In the genomic region with DNA sequence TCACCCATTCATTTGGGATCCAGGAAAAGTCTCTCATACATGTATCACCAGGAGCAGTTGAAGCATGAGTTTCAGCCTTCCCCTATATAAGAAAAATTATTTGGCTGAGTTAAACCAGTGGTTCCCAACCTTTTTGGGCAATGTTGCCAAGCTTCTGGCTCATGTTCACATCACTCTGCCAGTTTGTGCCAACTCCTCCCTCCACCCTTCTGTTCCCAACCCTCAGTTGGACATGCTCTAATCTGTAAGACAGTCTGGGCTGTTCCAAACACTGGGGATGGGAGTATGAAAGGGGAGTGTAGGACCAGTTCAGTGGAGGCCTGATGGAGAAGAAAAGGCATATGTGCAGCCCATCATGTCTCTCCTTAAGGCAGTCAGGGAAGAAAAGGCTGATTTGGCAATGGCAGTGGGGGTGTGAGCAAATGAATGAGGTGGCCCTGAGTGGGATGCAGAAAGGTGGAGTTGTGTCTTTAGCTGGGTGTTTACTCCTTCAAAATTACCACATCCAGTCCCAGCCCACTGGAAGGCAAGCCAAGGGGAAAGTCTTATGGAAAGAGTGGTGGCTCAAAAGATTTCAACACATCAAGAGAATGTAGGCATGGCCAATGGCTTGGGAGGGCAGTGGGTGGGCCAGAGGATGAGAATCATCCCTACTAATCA, we compare ENCODE assay signal across 1 cellular context.
TF ChIP-seq lines count a peak whose summit lies in the region.

No MANE protein-coding gene starts in this region.

TF ChIP-seq in IMR-90, 13 proteins besides CTCF, POLR2A, EP300 and RAD21 (continued from another document):
- TF ChIP-seq SMC3 (IDR thresholded peaks at IDR 0.05; ENCODE audit: low read depth, low read length) (no peak), MXI1 (IDR thresholded peaks at IDR 0.05; ENCODE audit: borderline replicate concordance, low read depth, low read length) (no peak), NFE2L2 (IDR thresholded peaks at IDR 0.05; ENCODE audit: low read depth, low read length) (no peak), MAFK (IDR thresholded peaks at IDR 0.05; ENCODE audit: low read depth, low read length) (no peak), BHLHE40 (IDR thresholded peaks at IDR 0.05; ENCODE audit: low read depth, low read length) (no peak), CHD1 (IDR thresholded peaks at IDR 0.05; ENCODE audit: low read depth, low read length) (no peak), FOS (IDR thresholded peaks at IDR 0.05; ENCODE audit: low read depth, low read length) (no peak), MAZ (IDR thresholded peaks at IDR 0.05; ENCODE audit: borderline replicate concordance, low read depth, low read length) (no peak), RFX5 (IDR thresholded peaks at IDR 0.05; ENCODE audit: low read depth, low read length) (no peak)
- TF ChIP-seq, protein P1, sequence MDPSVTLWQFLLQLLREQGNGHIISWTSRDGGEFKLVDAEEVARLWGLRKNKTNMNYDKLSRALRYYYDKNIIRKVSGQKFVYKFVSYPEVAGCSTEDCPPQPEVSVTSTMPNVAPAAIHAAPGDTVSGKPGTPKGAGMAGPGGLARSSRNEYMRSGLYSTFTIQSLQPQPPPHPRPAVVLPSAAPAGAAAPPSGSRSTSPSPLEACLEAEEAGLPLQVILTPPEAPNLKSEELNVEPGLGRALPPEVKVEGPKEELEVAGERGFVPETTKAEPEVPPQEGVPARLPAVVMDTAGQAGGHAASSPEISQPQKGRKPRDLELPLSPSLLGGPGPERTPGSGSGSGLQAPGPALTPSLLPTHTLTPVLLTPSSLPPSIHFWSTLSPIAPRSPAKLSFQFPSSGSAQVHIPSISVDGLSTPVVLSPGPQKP (IDR thresholded peaks at IDR 0.05; ENCODE audit: borderline replicate concordance, low read depth, low read length): no peak
- TF ChIP-seq, protein P2, sequence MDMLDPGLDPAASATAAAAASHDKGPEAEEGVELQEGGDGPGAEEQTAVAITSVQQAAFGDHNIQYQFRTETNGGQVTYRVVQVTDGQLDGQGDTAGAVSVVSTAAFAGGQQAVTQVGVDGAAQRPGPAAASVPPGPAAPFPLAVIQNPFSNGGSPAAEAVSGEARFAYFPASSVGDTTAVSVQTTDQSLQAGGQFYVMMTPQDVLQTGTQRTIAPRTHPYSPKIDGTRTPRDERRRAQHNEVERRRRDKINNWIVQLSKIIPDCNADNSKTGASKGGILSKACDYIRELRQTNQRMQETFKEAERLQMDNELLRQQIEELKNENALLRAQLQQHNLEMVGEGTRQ (IDR thresholded peaks at IDR 0.05; ENCODE audit: low read depth, low read length): no peak
